In the genomic region with DNA sequence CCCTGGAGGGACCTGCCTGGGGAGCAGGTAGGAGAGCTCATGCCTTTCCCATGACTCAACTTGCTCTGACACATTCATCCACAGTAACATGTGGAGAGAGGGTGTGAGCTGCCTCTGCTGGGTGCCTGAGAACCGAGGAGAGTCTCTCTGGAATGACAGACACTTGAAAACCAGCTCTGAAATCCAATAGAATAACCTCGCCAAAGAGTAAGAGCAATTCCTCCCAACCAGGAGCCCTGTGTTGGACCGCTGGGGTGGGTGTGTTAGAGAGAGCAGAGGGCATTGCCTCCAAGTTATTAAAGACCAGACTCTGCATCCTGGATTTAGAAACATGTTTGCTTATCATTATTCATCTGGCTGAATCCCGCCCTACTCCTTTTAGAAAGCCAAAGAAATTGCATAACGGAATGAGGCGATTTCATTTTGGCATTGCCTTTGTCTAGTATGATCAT, we compare ENCODE assay signal across 1 cellular context.
TF ChIP-seq lines count a peak whose summit lies in the region.

No MANE protein-coding gene starts in this region.

TF ChIP-seq in HCT116, 20 proteins besides CTCF, POLR2A, EP300 and RAD21:
- TF ChIP-seq SIN3A (IDR thresholded peaks at IDR 0.05; ENCODE audit: low read depth) = 0 out of 2 replicates have a peak, but pooled peaks have one; percentile 28
- TF ChIP-seq SP1 (IDR thresholded peaks at IDR 0.05; ENCODE audit: low read depth) = peak; percentile 14; the same call in 1 of the 2 replicates
- TF ChIP-seq, protein P1, sequence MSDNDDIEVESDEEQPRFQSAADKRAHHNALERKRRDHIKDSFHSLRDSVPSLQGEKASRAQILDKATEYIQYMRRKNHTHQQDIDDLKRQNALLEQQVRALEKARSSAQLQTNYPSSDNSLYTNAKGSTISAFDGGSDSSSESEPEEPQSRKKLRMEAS (IDR thresholded peaks at IDR 0.05) = 0 out of 2 replicates have a peak, but pooled peaks have one; percentile 47
- TF ChIP-seq JUND (IDR thresholded peaks at IDR 0.05) = peak; percentile 44; the same call in 1 of the 2 replicates
- TF ChIP-seq FOSL1 (IDR thresholded peaks at IDR 0.05; ENCODE audit: low read depth) = peak; percentile 26; the same call in 1 of the 2 replicates
